ENCODE assay signal across 1 cellular context in the genomic region with DNA sequence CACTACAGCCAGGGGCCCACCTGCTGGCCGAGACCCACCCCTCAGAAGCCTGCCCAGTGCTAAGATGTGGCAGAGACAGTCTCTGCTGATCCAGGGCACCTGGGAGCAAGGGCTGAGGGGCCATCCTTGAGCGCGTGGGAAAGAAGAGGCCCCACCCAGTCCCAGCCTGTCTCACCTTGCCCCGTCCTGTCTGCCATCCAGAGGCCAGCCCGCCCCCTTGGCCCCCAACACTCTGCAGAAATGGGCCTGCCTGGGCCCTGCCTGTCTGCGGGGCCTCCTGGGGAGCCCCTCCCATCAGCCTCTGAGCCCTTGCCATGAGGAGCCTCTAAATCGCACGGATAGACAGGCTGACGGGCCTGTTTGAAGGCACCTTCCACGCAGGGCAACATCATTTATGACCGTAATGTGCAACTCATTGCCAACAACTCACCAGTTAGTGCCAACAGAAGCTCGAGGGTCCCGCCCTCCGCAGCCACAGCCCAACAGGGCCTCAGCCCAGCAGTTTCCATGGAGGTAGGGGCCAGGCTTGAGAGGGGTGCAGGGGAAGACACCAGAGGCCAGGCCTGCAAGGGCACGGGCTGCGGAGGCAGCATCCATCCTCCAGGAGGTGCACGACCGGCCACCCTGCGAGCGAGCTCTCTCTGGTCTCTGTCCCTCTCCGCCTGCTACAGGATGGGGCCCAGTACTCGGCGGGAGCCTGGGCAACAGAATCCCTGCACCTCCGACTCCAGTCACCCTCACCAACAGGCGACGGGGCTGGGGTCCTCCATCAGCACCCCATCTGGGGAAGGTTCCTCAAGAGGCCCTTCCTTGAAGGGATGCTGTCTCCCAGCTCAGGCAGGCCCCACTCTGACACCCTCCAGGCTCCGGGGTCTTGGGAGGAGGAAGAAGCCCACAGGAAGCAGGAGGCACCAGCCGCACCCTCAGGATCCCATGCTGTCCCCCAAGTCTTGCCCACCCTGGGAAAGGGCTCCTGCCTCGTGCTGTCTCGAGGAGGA.
TF ChIP-seq lines count a peak whose summit lies in the region.

No MANE protein-coding gene starts in this region.

TF ChIP-seq in IMR-90, 13 proteins besides CTCF, POLR2A, EP300 and RAD21 (continued from another document):
- TF ChIP-seq ELK1 (IDR thresholded peaks at IDR 0.05; ENCODE audit: borderline replicate concordance, low read depth, low read length) (no peak), MAZ (IDR thresholded peaks at IDR 0.05; ENCODE audit: borderline replicate concordance, low read depth, low read length) (no peak), NFE2L2 (IDR thresholded peaks at IDR 0.05; ENCODE audit: low read depth, low read length) (no peak), MXI1 (IDR thresholded peaks at IDR 0.05; ENCODE audit: borderline replicate concordance, low read depth, low read length) (no peak), SMC3 (IDR thresholded peaks at IDR 0.05; ENCODE audit: low read depth, low read length) (no peak), FOS (IDR thresholded peaks at IDR 0.05; ENCODE audit: low read depth, low read length) (no peak), BHLHE40 (IDR thresholded peaks at IDR 0.05; ENCODE audit: low read depth, low read length) (no peak), MAFK (IDR thresholded peaks at IDR 0.05; ENCODE audit: low read depth, low read length) (no peak)
